Comparison of ENCODE assay signal across 19 cellular contexts in the genomic region with DNA sequence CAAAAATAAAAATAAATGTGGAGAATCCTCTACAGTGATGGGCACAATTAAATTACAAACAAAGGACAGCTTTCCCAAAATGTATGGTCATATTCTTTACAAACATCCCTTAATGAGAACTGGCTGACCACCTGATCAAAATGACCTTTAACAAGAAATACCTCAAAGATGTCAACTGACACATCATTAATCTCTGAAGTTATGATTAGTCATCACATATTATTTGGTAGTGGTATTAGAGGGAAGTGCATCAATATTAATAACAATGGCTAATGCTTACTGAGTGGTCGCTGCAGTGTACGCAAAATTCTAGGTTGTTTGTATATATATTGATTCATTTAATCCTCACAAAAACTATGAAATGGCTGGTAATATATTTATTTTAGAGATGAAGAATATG.
DNase-seq lines count a peak whose midpoint lies in the region; ATAC-seq, FAIRE-seq and TF ChIP-seq lines count a peak whose summit lies in the region.
"Had no signal": no experiment of that assay in that cellular context is flagged by ENCODE, and none has a peak within 500 bp of the region (broad histone marks: within the 10 kb centered on the region; RNA-seq: fewer than 3 reads in every experiment).

No MANE protein-coding gene starts in this region.

- FAIRE-seq in HepG2 (lab: Jason Lieb, UNC) (no peak), GM12878 (lab: Jason Lieb, UNC) (peak; percentile 31)
- FAIRE-seq: A204.1, D721Med, GM12892, GM18507 had no signal

- H3K9me3 ChIP-seq in HepG2 (ENCODE audit: low read length) (no peaks in the 10 kb centered on the region), right lobe of liver (no peaks in the 10 kb centered on the region), GM12878 (replicated peaks; ENCODE audit: control insufficient read depth, insufficient read depth, low read length) (no peaks in the 10 kb centered on the region; the same call in 2 of the 3 replicates)
- H3K9me3 ChIP-seq: Caco-2 had no signal

- H3K9ac ChIP-seq in HepG2 (ENCODE audit: insufficient read depth, low read depth, low read length) (no peak overlapping the region), GM12878 (ENCODE audit: control insufficient read depth, insufficient read depth, low read length) (no peak overlapping the region)
- H3K9ac ChIP-seq: BLaER1 treated with 17β-estradiol and CSF1 and Interleukin-3, amounts not matched to agents 10 nM and 100 nM had no signal

- TF ChIP-seq CTCF in HepG2 (CRISPR knock-in tag; IDR thresholded peaks at IDR 0.05), result no peak
- TF ChIP-seq CTCF in right lobe of liver (IDR thresholded peaks at IDR 0.05), result no peak
- TF ChIP-seq CTCF in GM12878 (IDR thresholded peaks at IDR 0.05 in 2 of 3, conservative IDR thresholded peaks at IDR 0.05 in 1 of 3; ENCODE audit: control insufficient read depth in 2 of 3, extremely low read depth in 1 of 3, insufficient read depth in 1 of 3, low read depth in 3 of 3, low read length in 3 of 3), result no peak

- no peak overlapping the region for H3K4me2 ChIP-seq in HepG2 (ENCODE audit: low read depth, low read length)
- no peak overlapping the region for H3K4me2 ChIP-seq in GM12878 (ENCODE audit: control insufficient read depth, insufficient read depth)
- H3K4me2 ChIP-seq: BLaER1 treated with 17β-estradiol and CSF1 and Interleukin-3, amounts not matched to agents 10 nM and 100 nM had no signal

- no peaks in the 10 kb centered on the region for H3K79me2 ChIP-seq in HepG2 (ENCODE audit: insufficient read depth, low read length)
- H3K79me2 ChIP-seq in GM12878 (ENCODE audit: control insufficient read depth, insufficient read depth, low read length), result no peaks in the 10 kb centered on the region

- RAD21 ChIA-PET in GM12878 (lab: Charles Lee; ENCODE audit: unreplicated experiment), result no interaction called here

- H3K27ac ChIP-seq in HepG2 (ENCODE audit: extremely low read length, insufficient read depth, low read length) (no peak overlapping the region), right lobe of liver (no peak overlapping the region), GM12878 (ENCODE audit: control insufficient read depth, insufficient read depth) (no peak overlapping the region)
- H3K27ac ChIP-seq: BLaER1 treated with 17β-estradiol and CSF1 and Interleukin-3, amounts not matched to agents 10 nM and 100 nM; C4-2B had no signal

- intact Hi-C loops in HepG2 (cut with micrococcal nuclease; ENCODE audit: unreplicated experiment) (no loop called here), right lobe of liver (cut with DNase I) (no loop called here), GM12878 (cut with micrococcal nuclease; ENCODE audit: unreplicated experiment) (no loop called here)

- POLR2A ChIA-PET in HepG2 (lab: Yijun Ruan, JAX) (no interaction called here), GM12878 (lab: Charles Lee) (no interaction called here)

- in situ Hi-C loops in HepG2 (cut with HindIII; ENCODE audit: extremely low pct_ligation_motif_present, low pct_unique_long_range_greater_than_20kb) (no loop called here), GM12878 (cut with MboI) (no loop called here)

- TF ChIP-seq RAD21 in HepG2 (CRISPR knock-in tag; IDR thresholded peaks at IDR 0.05) (no peak), GM12878 (IDR thresholded peaks at IDR 0.05; ENCODE audit: insufficient read depth, low read depth, low read length) (no peak)

- WGBS in HepG2 (ENCODE audit: low lambda C conversion rate), result 49% methylated on average over 2 of the region's 2 CpGs
- WGBS in right lobe of liver (ENCODE audit: insufficient coverage, low coverage, low lambda C conversion rate, missing lambda C conversion rate), result 77% methylated on average over 2 of the region's 2 CpGs
- WGBS in GM12878 (ENCODE audit: insufficient coverage, insufficient replicate concordance, low lambda C conversion rate, missing lambda C conversion rate), result 95% methylated on average over 2 of the region's 2 CpGs

- H3K4me3 ChIP-seq in HepG2 (replicated peaks in 1 of 3; ENCODE audit: insufficient read depth in 1 of 3, low read depth in 2 of 3, low read length in 3 of 3) (no peak overlapping the region), right lobe of liver (no peak overlapping the region), GM12878 (no peak overlapping the region)
- H3K4me3 ChIP-seq: BLaER1 treated with 17β-estradiol and CSF1 and Interleukin-3, amounts not matched to agents 10 nM and 100 nM had no signal

- CTCF ChIA-PET in HepG2 (lab: Yijun Ruan, JAX; ENCODE audit: low intra/inter-chr PET ratio, low total read pairs) (no interaction called here), GM12878 (lab: Yijun Ruan, JAX) (no interaction called here)

- no peaks in the 10 kb centered on the region for H3K4me1 ChIP-seq in HepG2 (ENCODE audit: insufficient read depth, low read length)
- H3K4me1 ChIP-seq in right lobe of liver, result no peaks in the 10 kb centered on the region
- H3K4me1 ChIP-seq in GM12878 (ENCODE audit: control insufficient read depth, insufficient read depth, low read length), result no peaks in the 10 kb centered on the region
- H3K4me1 ChIP-seq: BLaER1 treated with 17β-estradiol and CSF1 and Interleukin-3, amounts not matched to agents 10 nM and 100 nM; Caco-2 had no signal

- H4K20me1 ChIP-seq in HepG2 (ENCODE audit: insufficient read depth, low read length) (no peaks in the 10 kb centered on the region), GM12878 (ENCODE audit: control insufficient read depth, insufficient read depth) (no peaks in the 10 kb centered on the region)
- H4K20me1 ChIP-seq: BLaER1 treated with 17β-estradiol and CSF1 and Interleukin-3, amounts not matched to agents 10 nM and 100 nM had no signal

- no TSS peak for BruUV-seq in HepG2 (replicated peaks; lab: Mats Ljungman, UMichigan)
- no TSS peak for BruUV-seq in GM12878 (replicated peaks; lab: Mats Ljungman, UMichigan)

- no peak for ATAC-seq in HepG2
- no peak for ATAC-seq in right lobe of liver
- no peak for ATAC-seq in GM12878
- ATAC-seq: CD8-positive, alpha-beta T cell had no signal

- H3K27me3 ChIP-seq in HepG2 (ENCODE audit: control insufficient read depth in 1 of 2, insufficient read depth in 2 of 2, low read length in 2 of 2) (no peaks in the 10 kb centered on the region), right lobe of liver (no peaks in the 10 kb centered on the region), GM12878 (replicated peaks in 1 of 2; ENCODE audit: control insufficient read depth in 2 of 2, insufficient read depth in 2 of 2, low read length in 1 of 2) (no peaks in the 10 kb centered on the region)
- H3K27me3 ChIP-seq: BLaER1 treated with 17β-estradiol and CSF1 and Interleukin-3, amounts not matched to agents 10 nM and 100 nM had no signal

- SMC1A ChIA-PET in GM12878 (lab: Charles Lee; ENCODE audit: uncharacterized antibody, unreplicated experiment), result no interaction called here

- no peak for TF ChIP-seq POLR2A in HepG2 (IDR thresholded peaks at IDR 0.05; ENCODE audit: insufficient read depth in 1 of 2, low read depth in 2 of 2, low read length in 2 of 2)
- TF ChIP-seq POLR2A in right lobe of liver (IDR thresholded peaks at IDR 0.05), result no peak
- no peak for TF ChIP-seq POLR2A in GM12878 (IDR thresholded peaks at IDR 0.05; ENCODE audit: low read depth, low read length)

- no peak overlapping the region for H2AFZ ChIP-seq in HepG2 (ENCODE audit: low read length)
- H2AFZ ChIP-seq in GM12878 (ENCODE audit: control insufficient read depth, low read depth, low read length), result no peak overlapping the region

- DNase-seq in HepG2 (ENCODE audit: low spot score), result no peak
- no peak for DNase-seq in right lobe of liver
- no peak for DNase-seq in GM12878 (ENCODE audit: low read depth, low spot score)
- DNase-seq in kidney tubule cell (ENCODE audit: low spot score), result no peak
- DNase-seq in iPS-NIHi7 (ENCODE audit: extremely low spot score), result no peak
- DNase-seq: 8988T; AML-193; Caco-2; Calu3; CD4-positive, alpha-beta T cell; CD8-positive, alpha-beta T cell; DMS79 treated with DMSO at 0.1 percent for 48 hours; GF-D8 had no signal

- TF ChIP-seq EP300 in HepG2 (IDR thresholded peaks at IDR 0.05; ENCODE audit: low read depth in 2 of 2, low read length in 2 of 2) (no peak), HepG2 (CRISPR knock-in tag; IDR thresholded peaks at IDR 0.05; ENCODE audit: borderline replicate concordance) (no peak), GM12878 (IDR thresholded peaks at IDR 0.05; ENCODE audit: borderline replicate concordance in 1 of 2, control insufficient read depth in 1 of 2, low read depth in 2 of 2, low read length in 2 of 2) (no peak)

- no peaks in the 10 kb centered on the region for H3K36me3 ChIP-seq in HepG2 (replicated peaks in 1 of 2; ENCODE audit: control insufficient read depth in 1 of 2, insufficient read depth in 2 of 2, low read length in 2 of 2)
- H3K36me3 ChIP-seq in right lobe of liver, result no peaks in the 10 kb centered on the region
- no peaks in the 10 kb centered on the region for H3K36me3 ChIP-seq in GM12878 (ENCODE audit: control insufficient read depth in 2 of 2, insufficient read depth in 2 of 2, low read length in 1 of 2)
- H3K36me3 ChIP-seq: BLaER1 treated with 17β-estradiol and CSF1 and Interleukin-3, amounts not matched to agents 10 nM and 100 nM had no signal

TF ChIP-seq in HepG2, 621 proteins besides CTCF, POLR2A, EP300 and RAD21 (continues in another document):
- TF ChIP-seq, protein P1, sequence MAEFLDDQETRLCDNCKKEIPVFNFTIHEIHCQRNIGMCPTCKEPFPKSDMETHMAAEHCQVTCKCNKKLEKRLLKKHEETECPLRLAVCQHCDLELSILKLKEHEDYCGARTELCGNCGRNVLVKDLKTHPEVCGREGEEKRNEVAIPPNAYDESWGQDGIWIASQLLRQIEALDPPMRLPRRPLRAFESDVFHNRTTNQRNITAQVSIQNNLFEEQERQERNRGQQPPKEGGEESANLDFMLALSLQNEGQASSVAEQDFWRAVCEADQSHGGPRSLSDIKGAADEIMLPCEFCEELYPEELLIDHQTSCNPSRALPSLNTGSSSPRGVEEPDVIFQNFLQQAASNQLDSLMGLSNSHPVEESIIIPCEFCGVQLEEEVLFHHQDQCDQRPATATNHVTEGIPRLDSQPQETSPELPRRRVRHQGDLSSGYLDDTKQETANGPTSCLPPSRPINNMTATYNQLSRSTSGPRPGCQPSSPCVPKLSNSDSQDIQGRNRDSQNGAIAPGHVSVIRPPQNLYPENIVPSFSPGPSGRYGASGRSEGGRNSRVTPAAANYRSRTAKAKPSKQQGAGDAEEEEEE (CRISPR knock-in tag; IDR thresholded peaks at IDR 0.05; ENCODE audit: borderline replicate concordance), result no peak

TF ChIP-seq in GM12878, 131 proteins besides CTCF, POLR2A, EP300 and RAD21 (continues in another document):
- TF ChIP-seq RELA (IDR thresholded peaks at IDR 0.05; ENCODE audit: borderline replicate concordance, partially characterized antibody) (no peak), ELK1 (IDR thresholded peaks at IDR 0.05; ENCODE audit: low read depth, low read length) (no peak), SREBF1 (IDR thresholded peaks at IDR 0.05; ENCODE audit: low read length) (no peak)
